In the genomic region with DNA sequence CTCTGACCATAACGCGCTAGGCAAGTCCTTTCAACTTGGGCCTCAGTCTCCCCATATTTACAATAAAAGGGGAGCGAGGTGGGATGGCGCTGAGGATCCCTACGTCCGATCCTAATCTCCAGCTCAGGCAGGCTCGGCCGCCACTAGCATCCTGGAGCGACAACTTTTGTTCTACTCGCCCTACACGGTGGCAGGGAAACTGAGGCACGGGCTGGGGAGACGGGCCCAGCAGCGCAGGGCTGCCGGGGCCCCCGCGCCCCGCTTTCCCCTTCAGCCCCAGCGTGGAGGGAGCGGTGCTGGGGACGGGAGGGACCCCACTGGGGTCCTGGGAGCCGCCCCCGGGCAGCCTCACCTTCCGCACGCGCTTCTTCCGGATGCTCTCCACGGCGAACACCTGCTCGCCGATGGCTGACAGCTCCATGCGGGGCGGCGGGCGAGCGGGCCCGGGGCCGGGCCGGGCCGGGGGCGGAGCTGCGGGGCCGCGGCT, we compare ENCODE assay signal across 8 cellular contexts. TPM values are rescaled to one million over a fixed set of nuclear protein-coding genes. Genes with fewer than 3 reads are reported as not detected.
A peak's percentile ranks its signal among the peaks of the same experiment; 100 is the strongest.
DNase-seq lines count a peak whose midpoint lies in the region; ATAC-seq and TF ChIP-seq lines count a peak whose summit lies in the region.

No MANE protein-coding gene starts in this region.

- H3K27ac ChIP-seq in gastroesophageal sphincter: peak overlapping the region; percentile 93 to 99 (median 96)

- H3K4me3 ChIP-seq in gastroesophageal sphincter (peak overlapping the region; percentile 75 to 92), skeletal muscle satellite cell (ENCODE audit: low read length) (peak overlapping the region; percentile 72)

- H3K4me3 Mint-ChIP-seq in T-cell: peak overlapping the region; percentile 80 to 91 (median 83)

- WGBS in gastroesophageal sphincter (ENCODE audit: low coverage in 1 of 2), 2 donors: 0% methylated on average over 2 of the region's 44 CpGs; no CpG with 5 or more reads in 1 of the 2 donors

- no peak for TF ChIP-seq EP300 in gastroesophageal sphincter (IDR thresholded peaks at IDR 0.05)

- H3K36me3 ChIP-seq in gastroesophageal sphincter: peaks cover 0 to 22% of the 10 kb centered on the region in 2 donors
- no peaks in the 10 kb centered on the region for H3K36me3 ChIP-seq in skeletal muscle satellite cell (ENCODE audit: insufficient read depth, low read length)

- peak overlapping the region; percentile 95 for H3K4me2 ChIP-seq in skeletal muscle satellite cell (ENCODE audit: low read length)

- H3K4me1 ChIP-seq in gastroesophageal sphincter (peaks cover 0 to 58% (median 30%) of the 10 kb centered on the region in 3 donors), skeletal muscle satellite cell (ENCODE audit: control insufficient read depth, insufficient read depth, low read length) (peaks cover 12% of the 10 kb centered on the region)

- H3K9me3 ChIP-seq in gastroesophageal sphincter: no peaks in the 10 kb centered on the region
- H3K9me3 ChIP-seq in skeletal muscle satellite cell (replicated peaks; ENCODE audit: low read length): no peaks in the 10 kb centered on the region

- peak overlapping the region; percentile 89 to 91 for H3K27ac Mint-ChIP-seq in T-cell

- DNase-seq in T-cell (no peak), NCI-H226 (no peak)
- DNase-seq in stimulated activated CD4-positive, alpha-beta T cell treated with anti-CD3 and anti-CD28 coated beads, Interleukin-4, amount 100 ng/mL, for 1 hour: no peak

- H3K27me3 ChIP-seq in gastroesophageal sphincter (no peaks in the 10 kb centered on the region), skeletal muscle satellite cell (ENCODE audit: control insufficient read depth, insufficient read depth, low read length) (peaks cover 38% of the 10 kb centered on the region)

- CTCF ChIA-PET in T-cell (lab: Charles Lee): interaction anchor here (0.5 to 1.0 kb wide), 9 partner anchors 19 to 598 kb away, joined by 3 to 10 read pairs (median 3); partner anchors contain the start of gene RPL3 (in 1 of the 2)

- peaks cover 39 to 51% (median 47%) of the 10 kb centered on the region in 3 donors for H3K4me1 Mint-ChIP-seq in T-cell

- POLR2A ChIA-PET in T-cell (lab: Charles Lee): interaction anchor here (0.6 to 1.0 kb wide), 3 partner anchors 21 to 168 kb away, joined by 3 to 5 read pairs (median 4); partner anchors contain the start of gene RPL3 (in 1 of the 2)

- peaks cover 3% of the 10 kb centered on the region for H3K36me3 Mint-ChIP-seq in T-cell

- H3K27me3 Mint-ChIP-seq in T-cell: no peaks in the 10 kb centered on the region

- no peaks in the 10 kb centered on the region for H3K9me3 Mint-ChIP-seq in T-cell

- TF ChIP-seq POLR2A in gastroesophageal sphincter (IDR thresholded peaks at IDR 0.05): no peak

- peak; percentile 25 for ATAC-seq in GM18870 (IDR thresholded peaks at IDR 0.05; ENCODE audit: unreplicated experiment)
- no peak for ATAC-seq in T-cell (replicated peaks in 1 of 4)
- ATAC-seq in gastroesophageal sphincter: no peak
- no peak for ATAC-seq in GM21528 (IDR thresholded peaks at IDR 0.05; ENCODE audit: low FRiP score, unreplicated experiment)
- no peak for ATAC-seq in GM18907 (IDR thresholded peaks at IDR 0.05; ENCODE audit: unreplicated experiment)

- H3K9ac ChIP-seq in skeletal muscle satellite cell (ENCODE audit: low read depth, low read length): peak overlapping the region; percentile 68

- no peak for TF ChIP-seq CTCF in gastroesophageal sphincter (IDR thresholded peaks at IDR 0.05)

RNA-seq across cellular contexts. Expression of gene CBX7, which starts 0.4 kb away (rescaled TPM):
- total RNA-seq in T-cell: 100 to 1,000 TPM in 3 of 5 donors, 10 to 100 TPM in 2; 67.4 to 160 (median 149) TPM
- total RNA-seq in gastroesophageal sphincter: 100 to 1,000 TPM; 102 to 223 (median 171) TPM
- 1.8 and 2.2 TPM in 2 replicates for total RNA-seq in skeletal muscle satellite cell (2012; rRNA removed)

RNA-seq across cellular contexts. Expression of gene APOBEC3H, which starts 55.0 kb away (rescaled TPM):
- 1 to 10 TPM; 1.1 to 6.9 (median 6.1) TPM for total RNA-seq in T-cell
- total RNA-seq in gastroesophageal sphincter: not detected
- total RNA-seq in skeletal muscle satellite cell (2012; rRNA removed): not detected in 2 replicates
